20 cellular contexts compared by ENCODE assay signal in genomic region chr1:220430586-220430985, GRCh38.
"Had no signal": no experiment of that assay in that cellular context is flagged by ENCODE, and none has a peak within 500 bp of the region (broad histone marks: within the 10 kb centered on the region; RNA-seq: fewer than 3 reads in every experiment).

No MANE protein-coding gene starts in this region.

- H3K27ac Mint-ChIP-seq: memory B cell; natural killer cell; stimulated activated naive B cell treated with anti-CD40 and anti-IgM and Interleukin-4, amounts not matched to agents 10 μg/mL and 1 μg/mL and 100 μg/mL, for 72 hours; stimulated activated naive CD8-positive, alpha-beta T cell treated with anti-CD3 and anti-CD28 coated beads, Interleukin-15, Interleukin-2, amounts not matched to agents 100 ng/mL and 50 ng/mL, for 24 hours had no signal

- H3K4me1 Mint-ChIP-seq: memory B cell; natural killer cell; stimulated activated naive B cell treated with anti-CD40 and anti-IgM and Interleukin-4, amounts not matched to agents 10 μg/mL and 1 μg/mL and 100 μg/mL, for 72 hours had no signal

- ATAC-seq: esophagus mucosa; gastrocnemius medialis; left lobe of liver; natural killer cell; psoas muscle; right cardiac atrium; stimulated activated naive B cell treated with anti-CD40 and anti-IgM and Interleukin-4, amounts not matched to agents 10 μg/mL and 1 μg/mL and 100 μg/mL, for 72 hours had no signal

- H3K36me3 Mint-ChIP-seq: memory B cell; natural killer cell; stimulated activated naive B cell treated with anti-CD40 and anti-IgM and Interleukin-4, amounts not matched to agents 10 μg/mL and 1 μg/mL and 100 μg/mL, for 72 hours had no signal

- H3K9me3 Mint-ChIP-seq: memory B cell; stimulated activated naive B cell treated with anti-CD40 and anti-IgM and Interleukin-4, amounts not matched to agents 10 μg/mL and 1 μg/mL and 100 μg/mL, for 72 hours; stimulated activated naive CD8-positive, alpha-beta T cell treated with anti-CD3 and anti-CD28 coated beads, Interleukin-15, Interleukin-2, amounts not matched to agents 100 ng/mL and 50 ng/mL, for 24 hours had no signal

- H3K4me3 Mint-ChIP-seq: memory B cell; natural killer cell; stimulated activated naive B cell treated with anti-CD40 and anti-IgM and Interleukin-4, amounts not matched to agents 10 μg/mL and 1 μg/mL and 100 μg/mL, for 72 hours; stimulated activated naive CD8-positive, alpha-beta T cell treated with anti-CD3 and anti-CD28 coated beads, Interleukin-15, Interleukin-2, amounts not matched to agents 100 ng/mL and 50 ng/mL, for 24 hours had no signal

- DNase-seq: dorsolateral prefrontal cortex; effector CD4-positive, alpha-beta T cell; foreskin fibroblast; gastrocnemius medialis; head of caudate nucleus; natural killer cell; occipital lobe; ovary; posterior cingulate gyrus; psoas muscle; right cardiac atrium; spleen; stimulated activated CD4-positive, alpha-beta T cell treated with anti-CD3 and anti-CD28 coated beads, Interleukin-2, amount 100 ng/mL, for 48 hours; stimulated activated naive B cell treated with anti-CD40 and anti-IgM and Interleukin-4, amounts not matched to agents 10 μg/mL and 1 μg/mL and 100 μg/mL, for 72 hours; upper lobe of right lung; uterus had no signal
